24 cellular contexts compared by ENCODE assay signal in genomic region chr22:44332946-44333345, GRCh38. TPM values are rescaled to one million over a fixed set of nuclear protein-coding genes. Genes with fewer than 3 reads are reported as not detected.
"Had no signal": no experiment of that assay in that cellular context is flagged by ENCODE, and none has a peak within 500 bp of the region (broad histone marks: within the 10 kb centered on the region; RNA-seq: fewer than 3 reads in every experiment).

No MANE protein-coding gene starts in this region.

- H3K9me3 Mint-ChIP-seq: activated naive CD4-positive, alpha-beta T cell treated with anti-CD3 and anti-CD28 coated beads, Interleukin-2, amount 50 U/mL, for 72 hours; activated T-cell treated with anti-CD3 and anti-CD28 coated beads, Interleukin-2, amount 50 U/mL, for 24 hours; activated T-helper 17 cell treated with anti-CD3 and anti-CD28 coated beads, Interleukin-2, amount 50 U/mL, for 72 hours; memory B cell; T-cell had no signal

- H3K36me3 Mint-ChIP-seq: activated naive CD4-positive, alpha-beta T cell treated with anti-CD3 and anti-CD28 coated beads, Interleukin-2, amount 50 U/mL, for 72 hours; memory B cell; T-cell had no signal

- H3K27ac ChIP-seq: coronary artery, esophagus muscularis mucosa, thyroid gland had no signal

- H3K27ac Mint-ChIP-seq: activated naive CD4-positive, alpha-beta T cell treated with anti-CD3 and anti-CD28 coated beads, Interleukin-2, amount 50 U/mL, for 72 hours; activated T-cell treated with anti-CD3 and anti-CD28 coated beads, Interleukin-2, amount 50 U/mL, for 24 hours; activated T-helper 17 cell treated with anti-CD3 and anti-CD28 coated beads, Interleukin-2, amount 50 U/mL, for 72 hours; progenitor cell of endocrine pancreas; T-cell had no signal

- H3K36me3 ChIP-seq: esophagus muscularis mucosa, thyroid gland had no signal

- ATAC-seq: activated naive CD4-positive, alpha-beta T cell treated with anti-CD3 and anti-CD28 coated beads, Interleukin-2, amount 50 U/mL, for 72 hours; activated T-helper 17 cell treated with anti-CD3 and anti-CD28 coated beads, Interleukin-2, amount 50 U/mL, for 72 hours; left cardiac atrium; stimulated activated naive CD8-positive, alpha-beta T cell treated with anti-CD3 and anti-CD28 coated beads, Interleukin-15, Interleukin-2, amounts not matched to agents 100 U/mL and 50 U/mL, for 24 hours; T-cell had no signal

- H3K9me3 ChIP-seq: esophagus muscularis mucosa, thyroid gland had no signal

- FAIRE-seq: frontal cortex, islet of Langerhans, TTC549 had no signal

- DNase-seq: activated CD4-positive, alpha-beta T cell treated with anti-CD3 and anti-CD28 coated beads, Interleukin-2, amount 50 U/mL, for 4 hours; activated CD8-positive, alpha-beta memory T cell treated with anti-CD3 and anti-CD28 coated beads for 24 hours; activated CD8-positive, alpha-beta memory T cell treated with anti-CD3 and anti-CD28 coated beads, Interleukin-2, amount 50 U/mL, for 4 hours; activated T-cell treated with anti-CD3 and anti-CD28 coated beads, Interleukin-2, amount 50 U/mL, for 24 hours; cerebellar nuclear complex; head of caudate nucleus; hypothalamus; left cardiac atrium; retina; stimulated activated CD4-positive, alpha-beta T cell treated with anti-CD3 and anti-CD28 coated beads, Interleukin-4, amount 100 ng/mL, for 24 hours; stimulated activated naive CD8-positive, alpha-beta T cell treated with anti-CD3 and anti-CD28 coated beads, Interleukin-15, Interleukin-2, amounts not matched to agents 100 U/mL and 50 U/mL, for 24 hours; substantia nigra; T-cell; thyroid gland had no signal

- H3K4me1 Mint-ChIP-seq: activated T-helper 17 cell treated with anti-CD3 and anti-CD28 coated beads, Interleukin-2, amount 50 U/mL, for 72 hours had no signal

- H3K4me3 ChIP-seq: coronary artery, esophagus muscularis mucosa, thyroid gland had no signal

RNA-seq across cellular contexts. Expression of gene SHISAL1, which starts 20.2 kb away (rescaled TPM):
- total RNA-seq: activated naive CD4-positive, alpha-beta T cell treated with anti-CD3 and anti-CD28 coated beads, Interleukin-2, amount 50 U/mL, for 72 hours; activated T-helper 17 cell treated with anti-CD3 and anti-CD28 coated beads, Interleukin-2, amount 50 U/mL, for 72 hours; mononuclear cell had no signal
